In genomic region chr7:36810476-36810875, GRCh38 we compare ENCODE assay signal across 21 cellular contexts.
"Had no signal": no experiment of that assay in that cellular context is flagged by ENCODE, and none has a peak within 500 bp of the region (broad histone marks: within the 10 kb centered on the region; RNA-seq: fewer than 3 reads in every experiment).

No MANE protein-coding gene starts in this region.

- H3K9me3 ChIP-seq: heart right ventricle, left lung, sigmoid colon, spleen, testis, uterus had no signal

- H3K27me3 Mint-ChIP-seq: activated CD4-positive, alpha-beta T cell treated with anti-CD3 and anti-CD28 coated beads, Interleukin-2, amount 10 ng/mL, durations not matched to agents 7 days and 5 days; activated CD8-positive, alpha-beta T cell treated with anti-CD3 and anti-CD28 coated beads for 36 hours; activated naive CD4-positive, alpha-beta T cell treated with anti-CD3 and anti-CD28 coated beads, Interleukin-2, amount 50 U/mL, for 24 hours; brain; naive thymus-derived CD4-positive, alpha-beta T cell had no signal

- H3K27ac Mint-ChIP-seq: activated CD4-positive, alpha-beta T cell treated with anti-CD3 and anti-CD28 coated beads, Interleukin-2, amount 10 ng/mL, durations not matched to agents 7 days and 5 days; activated CD8-positive, alpha-beta T cell treated with anti-CD3 and anti-CD28 coated beads for 36 hours; activated naive CD4-positive, alpha-beta T cell treated with anti-CD3 and anti-CD28 coated beads, Interleukin-2, amount 50 U/mL, for 24 hours; activated T-helper 1 cell treated with anti-CD3 and anti-CD28 coated beads, Interleukin-12 subunit alpha, Interleukin-12 subunit beta, Interleukin-2, Interleukin-4 antibody, amounts not matched to agents 30 ng/mL and 10 ng/mL and 1 ng/mL, durations not matched to agents 14 hours and 24 hours and 36 hours had no signal

- H3K4me3 ChIP-seq: heart right ventricle, left lung, lung, sigmoid colon, spleen, testis, uterus had no signal

- H3K4me3 Mint-ChIP-seq: activated CD4-positive, alpha-beta T cell treated with anti-CD3 and anti-CD28 coated beads, Interleukin-2, amount 10 ng/mL, durations not matched to agents 7 days and 5 days; activated CD8-positive, alpha-beta T cell treated with anti-CD3 and anti-CD28 coated beads for 36 hours; activated naive CD4-positive, alpha-beta T cell treated with anti-CD3 and anti-CD28 coated beads, Interleukin-2, amount 50 U/mL, for 24 hours; activated T-helper 1 cell treated with anti-CD3 and anti-CD28 coated beads, Interleukin-12 subunit alpha, Interleukin-12 subunit beta, Interleukin-2, Interleukin-4 antibody, amounts not matched to agents 30 ng/mL and 10 ng/mL and 1 ng/mL, durations not matched to agents 14 hours and 24 hours and 36 hours; brain; naive thymus-derived CD4-positive, alpha-beta T cell had no signal

- DNase-seq: activated CD4-positive, alpha-beta T cell treated with anti-CD3 and anti-CD28 coated beads, Interleukin-2, amount 10 ng/mL, durations not matched to agents 7 days and 5 days; activated CD8-positive, alpha-beta T cell treated with anti-CD3 and anti-CD28 coated beads for 36 hours; activated gamma-delta T cell; aorta; heart right ventricle; kidney; left lung; naive thymus-derived CD4-positive, alpha-beta T cell; retina; sigmoid colon; spleen; stimulated activated CD4-positive, alpha-beta T cell treated with anti-CD3 and anti-CD28 coated beads, Interleukin-4, amount 100 ng/mL, for 1 hour; stimulated activated naive CD4-positive, alpha-beta T cell; testis; trophoblast cell; uterus had no signal

- H3K36me3 Mint-ChIP-seq: brain had no signal

- H3K36me3 ChIP-seq: heart right ventricle, left lung, sigmoid colon, spleen, uterus had no signal

- FAIRE-seq: kidney had no signal

- ATAC-seq: activated CD8-positive, alpha-beta T cell treated with anti-CD3 and anti-CD28 coated beads for 36 hours; heart right ventricle; left lung; naive thymus-derived CD4-positive, alpha-beta T cell had no signal

- H3K9me3 Mint-ChIP-seq: activated CD8-positive, alpha-beta T cell treated with anti-CD3 and anti-CD28 coated beads for 36 hours; activated naive CD4-positive, alpha-beta T cell treated with anti-CD3 and anti-CD28 coated beads, Interleukin-2, amount 50 U/mL, for 24 hours had no signal

- H3K27me3 ChIP-seq: heart right ventricle, left lung, sigmoid colon, spleen, testis, uterus had no signal

- H3K4me1 ChIP-seq: heart right ventricle, left lung, sigmoid colon, spleen, testis, uterus had no signal

- H3K27ac ChIP-seq: epithelial cell of prostate, heart right ventricle, left lung, sigmoid colon, spleen, testis, uterus had no signal
